8 cellular contexts compared by ENCODE assay signal in genomic region chr15:74957301-74958035, GRCh38. TPM values are rescaled to one million over a fixed set of nuclear protein-coding genes. Genes with fewer than 3 reads are reported as not detected.
DNase-seq lines count a peak whose midpoint lies in the region; ATAC-seq lines count a peak whose summit lies in the region.

No MANE protein-coding gene starts in this region.

- H2BK120ac ChIP-seq in mesenchymal stem cell (ENCODE audit: low read depth, low read length): no peak overlapping the region

- peak overlapping the region; percentile 29 for H4K91ac ChIP-seq in mesenchymal stem cell (ENCODE audit: low read length)

- H3K79me1 ChIP-seq in mesenchymal stem cell (replicated peaks; ENCODE audit: low read length, poor library complexity, severe bottlenecking): no peaks in the 10 kb centered on the region

- H3K27ac ChIP-seq in mesenchymal stem cell (ENCODE audit: low read length, poor library complexity, severe bottlenecking) (no peak overlapping the region), urinary bladder (ENCODE audit: low read depth) (peak overlapping the region; percentile 27)

- peak overlapping the region in 1 of 2 experiments; percentile 92 for H3K4ac ChIP-seq in mesenchymal stem cell (ENCODE audit: low read depth in 1 of 2, low read length in 2 of 2)

- H3K4me3 Mint-ChIP-seq in central memory CD8-positive, alpha-beta T cell: peak overlapping the region; percentile 66

- peak overlapping the region; percentile 30 for H2AFZ ChIP-seq in mesenchymal stem cell (ENCODE audit: low read depth, low read length)

- H3K14ac ChIP-seq in mesenchymal stem cell (ENCODE audit: low read length in 2 of 2): peak overlapping the region in 1 of 2 experiments; percentile 95

- H3K36me3 Mint-ChIP-seq in central memory CD8-positive, alpha-beta T cell (ENCODE audit: insufficient read depth): peaks cover 4% of the 10 kb centered on the region

- peak; percentile 52 for DNase-seq in Caki2 (ENCODE audit: low read depth)
- DNase-seq in MG63: no peak
- no peak for DNase-seq in central memory CD8-positive, alpha-beta T cell (ENCODE audit: low spot score in 2 of 2)
- no peak for DNase-seq in mesenchymal stem cell
- DNase-seq in KBM-7: no peak
- DNase-seq in UCSD-AML1 (lab: John Stamatoyannopoulos, UW; ENCODE audit: unreplicated experiment): no peak

- no peak for ATAC-seq in central memory CD8-positive, alpha-beta T cell (replicated peaks; ENCODE audit: extremely low read depth, poor library complexity, severe bottlenecking)
- ATAC-seq in HG03442 (IDR thresholded peaks at IDR 0.05; ENCODE audit: unreplicated experiment): no peak

- in situ Hi-C loops in Caki2 (cut with HindIII; ENCODE audit: low pct_unique_long_range_greater_than_20kb, low sequenced_read_pairs): loop anchor here (25.0 kb wide), 1 partner anchor 320 kb away; no protein-coding TSS in a partner anchor
- in situ Hi-C loops in KBM-7 (cut with MboI; ENCODE audit: low pct_unique_long_range_greater_than_20kb, low sequenced_read_pairs): loop anchor here (25.0 kb wide), 1 partner anchor 320 kb away; no protein-coding TSS in a partner anchor

- H3K27ac Mint-ChIP-seq in central memory CD8-positive, alpha-beta T cell (ENCODE audit: low read depth): no peak overlapping the region

- H2BK15ac ChIP-seq in mesenchymal stem cell (ENCODE audit: low read depth, poor library complexity, severe bottlenecking): no peak overlapping the region

- H3K4me2 ChIP-seq in mesenchymal stem cell (ENCODE audit: low read length, poor library complexity, severe bottlenecking): peak overlapping the region; percentile 97

- H3K4me1 ChIP-seq in mesenchymal stem cell (ENCODE audit: control insufficient read depth, insufficient read depth, low read depth, low read length) (peaks cover 31% of the 10 kb centered on the region), urinary bladder (ENCODE audit: insufficient read depth) (peaks cover 1% of the 10 kb centered on the region)

- H3K27me3 ChIP-seq in MG63: no peaks in the 10 kb centered on the region
- peaks cover 8 to 51% of the 10 kb centered on the region in 2 experiments for H3K27me3 ChIP-seq in mesenchymal stem cell (ENCODE audit: control insufficient read depth in 1 of 2, insufficient read depth in 1 of 2, low read length in 2 of 2)

- H3K23ac ChIP-seq in mesenchymal stem cell (ENCODE audit: low read length in 2 of 2): peak overlapping the region in 1 of 2 experiments; percentile 85

- H2BK12ac ChIP-seq in mesenchymal stem cell (ENCODE audit: low read length in 2 of 2): peak overlapping the region in 1 of 2 experiments; percentile 93

- peak overlapping the region; percentile 85 for H3K9ac ChIP-seq in mesenchymal stem cell (ENCODE audit: low read length)

- peak overlapping the region; percentile 1 for H4K8ac ChIP-seq in mesenchymal stem cell (ENCODE audit: low read length)

- no peaks in the 10 kb centered on the region for H3K9me3 ChIP-seq in MG63
- no peaks in the 10 kb centered on the region for H3K9me3 ChIP-seq in mesenchymal stem cell (ENCODE audit: control insufficient read depth, low read length)

- no peak overlapping the region for H2BK5ac ChIP-seq in mesenchymal stem cell (ENCODE audit: low read depth, low read length, poor library complexity, severe bottlenecking)

- peak overlapping the region in 1 of 2 experiments; percentile 94 for H3K18ac ChIP-seq in mesenchymal stem cell (ENCODE audit: low read depth in 1 of 2, low read length in 2 of 2)

- no peak overlapping the region for H2AK5ac ChIP-seq in mesenchymal stem cell (ENCODE audit: low read length, severe bottlenecking)

- H3K27me3 Mint-ChIP-seq in central memory CD8-positive, alpha-beta T cell: peaks cover 45% of the 10 kb centered on the region

- no peaks in the 10 kb centered on the region for H3K9me3 Mint-ChIP-seq in central memory CD8-positive, alpha-beta T cell

- WGBS in mesenchymal stem cell: 2% methylated on average over 41 of the region's 46 CpGs
- WGBS in urinary bladder: 6% methylated on average over 46 of the region's 46 CpGs

- H3K36me3 ChIP-seq in MG63: no peaks in the 10 kb centered on the region; the same call in 1 of the 2 replicates
- H3K36me3 ChIP-seq in mesenchymal stem cell (ENCODE audit: control insufficient read depth in 1 of 2, insufficient read depth in 2 of 2, low read depth in 1 of 2, low read length in 2 of 2): no peaks in the 10 kb centered on the region
- no peaks in the 10 kb centered on the region for H3K36me3 ChIP-seq in urinary bladder (ENCODE audit: insufficient read depth)

- H3K4me1 Mint-ChIP-seq in central memory CD8-positive, alpha-beta T cell: peaks cover 12% of the 10 kb centered on the region

- H3K4me3 ChIP-seq in MG63 (peak overlapping the region; percentile 53), mesenchymal stem cell (ENCODE audit: insufficient read depth in 1 of 2, low read depth in 1 of 2, low read length in 2 of 2) (peak overlapping the region; percentile 57 to 70), urinary bladder (ENCODE audit: low read depth, low read length) (peak overlapping the region; percentile 55)

RNA-seq across cellular contexts. Expression of gene RPP25, which starts 0.9 kb away (rescaled TPM):
- total RNA-seq in Caki2 (2014; rRNA removed; shearing (Covaris generic); ENCODE audit: low replicate concordance): 1.4 and 1.5 TPM in 2 replicates
- total RNA-seq in MG63 (2014; rRNA removed; shearing (Covaris generic); ENCODE audit: low replicate concordance): 9.7 and 19.0 TPM in 2 replicates
- polyA plus RNA-seq in mesenchymal stem cell (2013, experiment 1 of 2): 13.5 TPM
- polyA plus RNA-seq in mesenchymal stem cell (2013, experiment 2 of 2): 13.8 TPM
- 5.2 TPM for total RNA-seq in urinary bladder
- 13.5 TPM for polyA plus RNA-seq in urinary bladder

RNA-seq across cellular contexts. Expression of gene COX5A, which starts 19.6 kb away (rescaled TPM):
- total RNA-seq in Caki2 (2014; rRNA removed; shearing (Covaris generic); ENCODE audit: low replicate concordance): 168 and 179 TPM in 2 replicates
- 343 and 426 TPM in 2 replicates for total RNA-seq in MG63 (2014; rRNA removed; shearing (Covaris generic); ENCODE audit: low replicate concordance)
- 303 TPM for polyA plus RNA-seq in mesenchymal stem cell (2013, experiment 1 of 2)
- polyA plus RNA-seq in mesenchymal stem cell (2013, experiment 2 of 2): 324 TPM
- total RNA-seq in urinary bladder: 43.6 TPM
- polyA plus RNA-seq in urinary bladder: 259 TPM

RNA-seq across cellular contexts. Expression of gene SCAMP5, which starts 37.9 kb away (rescaled TPM):
- 0.88 and 1.0 TPM in 2 replicates for total RNA-seq in Caki2 (2014; rRNA removed; shearing (Covaris generic); ENCODE audit: low replicate concordance)
- total RNA-seq in MG63 (2014; rRNA removed; shearing (Covaris generic); ENCODE audit: low replicate concordance): 0.20 and 3.4 TPM in 2 replicates
- polyA plus RNA-seq in mesenchymal stem cell (2013, experiment 1 of 2): 2.4 TPM
- polyA plus RNA-seq in mesenchymal stem cell (2013, experiment 2 of 2): 2.2 TPM
- total RNA-seq in urinary bladder: 6.9 TPM
- polyA plus RNA-seq in urinary bladder: 19.4 TPM

RNA-seq across cellular contexts. Expression of gene FAM219B, which starts 50.8 kb away (rescaled TPM):
- total RNA-seq in Caki2 (2014; rRNA removed; shearing (Covaris generic); ENCODE audit: low replicate concordance): 19.2 and 21.2 TPM in 2 replicates
- 22.6 and 65.2 TPM in 2 replicates for total RNA-seq in MG63 (2014; rRNA removed; shearing (Covaris generic); ENCODE audit: low replicate concordance)
- 41.8 TPM for polyA plus RNA-seq in mesenchymal stem cell (2013, experiment 1 of 2)
- 44.0 TPM for polyA plus RNA-seq in mesenchymal stem cell (2013, experiment 2 of 2)
- total RNA-seq in urinary bladder: 52.0 TPM
- polyA plus RNA-seq in urinary bladder: 62.3 TPM
